1 cellular context compared by ENCODE assay signal in genomic region chr15:34583399-34584320, GRCh38.
TF ChIP-seq lines count a peak whose summit lies in the region.

Gene GOLGA8B (minus strand): TSS chr15:34583651. CDS start chr15:34535912, 47,739 bp downstream.

TF ChIP-seq in HepG2, 621 proteins besides CTCF, POLR2A, EP300 and RAD21 (continued from another document and continues in another):
- TF ChIP-seq, protein P1, sequence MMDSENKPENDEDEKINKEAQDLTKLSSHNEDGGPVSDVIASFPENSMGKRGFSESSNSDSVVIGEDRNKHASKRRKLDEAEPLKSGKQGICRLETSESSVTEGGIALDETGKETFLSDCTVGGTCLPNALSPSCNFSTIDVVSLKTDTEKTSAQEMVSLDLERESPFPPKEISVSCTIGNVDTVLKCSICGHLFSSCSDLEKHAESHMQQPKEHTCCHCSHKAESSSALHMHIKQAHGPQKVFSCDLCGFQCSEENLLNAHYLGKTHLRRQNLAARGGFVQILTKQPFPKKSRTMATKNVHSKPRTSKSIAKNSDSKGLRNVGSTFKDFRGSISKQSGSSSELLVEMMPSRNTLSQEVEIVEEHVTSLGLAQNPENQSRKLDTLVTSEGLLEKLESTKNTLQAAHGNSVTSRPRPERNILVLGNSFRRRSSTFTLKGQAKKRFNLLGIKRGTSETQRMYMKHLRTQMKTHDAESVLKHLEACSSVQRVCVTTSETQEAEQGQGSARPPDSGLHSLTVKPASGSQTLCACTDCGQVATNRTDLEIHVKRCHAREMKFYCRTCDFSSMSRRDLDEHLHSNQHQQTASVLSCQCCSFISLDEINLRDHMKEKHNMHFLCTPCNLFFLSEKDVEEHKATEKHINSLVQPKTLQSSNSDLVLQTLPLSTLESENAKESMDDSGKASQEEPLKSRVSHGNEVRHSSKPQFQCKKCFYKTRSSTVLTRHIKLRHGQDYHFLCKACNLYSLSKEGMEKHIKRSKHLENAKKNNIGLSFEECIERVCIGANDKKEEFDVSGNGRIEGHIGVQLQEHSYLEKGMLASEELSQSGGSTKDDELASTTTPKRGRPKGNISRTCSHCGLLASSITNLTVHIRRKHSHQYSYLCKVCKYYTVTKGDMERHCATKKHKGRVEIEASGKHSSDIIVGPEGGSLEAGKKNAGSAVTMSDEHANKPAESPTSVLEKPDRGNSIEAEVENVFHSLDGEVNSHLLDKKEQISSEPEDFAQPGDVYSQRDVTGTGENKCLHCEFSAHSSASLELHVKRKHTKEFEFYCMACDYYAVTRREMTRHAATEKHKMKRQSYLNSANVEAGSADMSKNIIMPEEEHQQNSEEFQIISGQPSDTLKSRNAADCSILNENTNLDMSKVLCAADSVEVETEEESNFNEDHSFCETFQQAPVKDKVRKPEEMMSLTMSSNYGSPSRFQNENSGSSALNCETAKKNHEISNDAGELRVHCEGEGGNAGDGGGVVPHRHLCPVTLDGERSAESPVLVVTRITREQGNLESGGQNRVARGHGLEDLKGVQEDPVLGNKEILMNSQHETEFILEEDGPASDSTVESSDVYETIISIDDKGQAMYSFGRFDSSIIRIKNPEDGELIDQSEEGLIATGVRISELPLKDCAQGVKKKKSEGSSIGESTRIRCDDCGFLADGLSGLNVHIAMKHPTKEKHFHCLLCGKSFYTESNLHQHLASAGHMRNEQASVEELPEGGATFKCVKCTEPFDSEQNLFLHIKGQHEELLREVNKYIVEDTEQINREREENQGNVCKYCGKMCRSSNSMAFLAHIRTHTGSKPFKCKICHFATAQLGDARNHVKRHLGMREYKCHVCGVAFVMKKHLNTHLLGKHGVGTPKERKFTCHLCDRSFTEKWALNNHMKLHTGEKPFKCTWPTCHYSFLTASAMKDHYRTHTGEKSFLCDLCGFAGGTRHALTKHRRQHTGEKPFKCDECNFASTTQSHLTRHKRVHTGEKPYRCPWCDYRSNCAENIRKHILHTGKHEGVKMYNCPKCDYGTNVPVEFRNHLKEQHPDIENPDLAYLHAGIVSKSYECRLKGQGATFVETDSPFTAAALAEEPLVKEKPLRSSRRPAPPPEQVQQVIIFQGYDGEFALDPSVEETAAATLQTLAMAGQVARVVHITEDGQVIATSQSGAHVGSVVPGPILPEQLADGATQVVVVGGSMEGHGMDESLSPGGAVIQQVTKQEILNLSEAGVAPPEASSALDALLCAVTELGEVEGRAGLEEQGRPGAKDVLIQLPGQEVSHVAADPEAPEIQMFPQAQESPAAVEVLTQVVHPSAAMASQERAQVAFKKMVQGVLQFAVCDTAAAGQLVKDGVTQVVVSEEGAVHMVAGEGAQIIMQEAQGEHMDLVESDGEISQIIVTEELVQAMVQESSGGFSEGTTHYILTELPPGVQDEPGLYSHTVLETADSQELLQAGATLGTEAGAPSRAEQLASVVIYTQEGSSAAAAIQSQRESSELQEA (CRISPR knock-in tag; IDR thresholded peaks at IDR 0.05; ENCODE audit: not compliant biosample characterization), result peak; percentile 70
- TF ChIP-seq ZNF552 (CRISPR knock-in tag; IDR thresholded peaks at IDR 0.05; ENCODE audit: borderline replicate concordance), result no peak; the same call in 1 of the 2 replicates
- TF ChIP-seq WIZ (CRISPR knock-in tag; IDR thresholded peaks at IDR 0.05), result no peak
- TF ChIP-seq EED (CRISPR knock-in tag; IDR thresholded peaks at IDR 0.05), result peak; percentile 25; the same call in 1 of the 2 replicates
- no peak for TF ChIP-seq MIER2 (CRISPR knock-in tag; IDR thresholded peaks at IDR 0.05)
- TF ChIP-seq ATF7 (IDR thresholded peaks at IDR 0.05), result no peak
- no peak for TF ChIP-seq ATF7 (CRISPR knock-in tag; IDR thresholded peaks at IDR 0.05)
- 0 out of 2 replicates have a peak, but pooled peaks have one; percentile 23 for TF ChIP-seq ZNF503 (CRISPR knock-in tag; IDR thresholded peaks at IDR 0.05)
- no peak for TF ChIP-seq ZNF616 (CRISPR knock-in tag; IDR thresholded peaks at IDR 0.05; ENCODE audit: low read depth)
- no peak for TF ChIP-seq ZNF230 (CRISPR knock-in tag; IDR thresholded peaks at IDR 0.05)
- TF ChIP-seq FOXK1 (CRISPR knock-in tag; IDR thresholded peaks at IDR 0.05; ENCODE audit: borderline replicate concordance, low read depth), result no peak
- TF ChIP-seq CAMTA2 (CRISPR knock-in tag; IDR thresholded peaks at IDR 0.05; ENCODE audit: borderline replicate concordance), result no peak
- TF ChIP-seq MBD4 (IDR thresholded peaks at IDR 0.05; ENCODE audit: borderline replicate concordance, low read length), result no peak
- no peak for TF ChIP-seq SKIL (CRISPR knock-in tag; IDR thresholded peaks at IDR 0.05; ENCODE audit: borderline replicate concordance)
- TF ChIP-seq SP5 (CRISPR knock-in tag; IDR thresholded peaks at IDR 0.05; ENCODE audit: borderline replicate concordance, low read depth), result no peak
- TF ChIP-seq CEBPB (IDR thresholded peaks at IDR 0.05; ENCODE audit: borderline replicate concordance, low read depth, low read length), result no peak
- TF ChIP-seq, protein P2, sequence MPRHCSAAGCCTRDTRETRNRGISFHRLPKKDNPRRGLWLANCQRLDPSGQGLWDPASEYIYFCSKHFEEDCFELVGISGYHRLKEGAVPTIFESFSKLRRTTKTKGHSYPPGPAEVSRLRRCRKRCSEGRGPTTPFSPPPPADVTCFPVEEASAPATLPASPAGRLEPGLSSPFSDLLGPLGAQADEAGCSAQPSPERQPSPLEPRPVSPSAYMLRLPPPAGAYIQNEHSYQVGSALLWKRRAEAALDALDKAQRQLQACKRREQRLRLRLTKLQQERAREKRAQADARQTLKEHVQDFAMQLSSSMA (CRISPR knock-in tag; IDR thresholded peaks at IDR 0.05), result no peak
- no peak for TF ChIP-seq ZNF775 (CRISPR knock-in tag; IDR thresholded peaks at IDR 0.05; ENCODE audit: borderline replicate concordance)
- TF ChIP-seq ZEB1 (IDR thresholded peaks at IDR 0.05; ENCODE audit: insufficient replicate concordance, low read depth), result no peak
- TF ChIP-seq, protein P3, sequence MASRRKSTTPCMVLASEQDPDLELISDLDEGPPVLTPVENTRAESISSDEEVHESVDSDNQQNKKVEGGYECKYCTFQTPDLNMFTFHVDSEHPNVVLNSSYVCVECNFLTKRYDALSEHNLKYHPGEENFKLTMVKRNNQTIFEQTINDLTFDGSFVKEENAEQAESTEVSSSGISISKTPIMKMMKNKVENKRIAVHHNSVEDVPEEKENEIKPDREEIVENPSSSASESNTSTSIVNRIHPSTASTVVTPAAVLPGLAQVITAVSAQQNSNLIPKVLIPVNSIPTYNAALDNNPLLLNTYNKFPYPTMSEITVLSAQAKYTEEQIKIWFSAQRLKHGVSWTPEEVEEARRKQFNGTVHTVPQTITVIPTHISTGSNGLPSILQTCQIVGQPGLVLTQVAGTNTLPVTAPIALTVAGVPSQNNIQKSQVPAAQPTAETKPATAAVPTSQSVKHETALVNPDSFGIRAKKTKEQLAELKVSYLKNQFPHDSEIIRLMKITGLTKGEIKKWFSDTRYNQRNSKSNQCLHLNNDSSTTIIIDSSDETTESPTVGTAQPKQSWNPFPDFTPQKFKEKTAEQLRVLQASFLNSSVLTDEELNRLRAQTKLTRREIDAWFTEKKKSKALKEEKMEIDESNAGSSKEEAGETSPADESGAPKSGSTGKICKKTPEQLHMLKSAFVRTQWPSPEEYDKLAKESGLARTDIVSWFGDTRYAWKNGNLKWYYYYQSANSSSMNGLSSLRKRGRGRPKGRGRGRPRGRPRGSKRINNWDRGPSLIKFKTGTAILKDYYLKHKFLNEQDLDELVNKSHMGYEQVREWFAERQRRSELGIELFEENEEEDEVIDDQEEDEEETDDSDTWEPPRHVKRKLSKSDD (CRISPR knock-in tag; IDR thresholded peaks at IDR 0.05; ENCODE audit: low read depth), result no peak
- TF ChIP-seq KLF6 (CRISPR knock-in tag; IDR thresholded peaks at IDR 0.05), result 0 out of 2 replicates have a peak, but pooled peaks have one; percentile 27
- TF ChIP-seq ZNF784 (CRISPR knock-in tag; IDR thresholded peaks at IDR 0.05; ENCODE audit: borderline replicate concordance), result no peak
- TF ChIP-seq MYNN (CRISPR knock-in tag; IDR thresholded peaks at IDR 0.05; ENCODE audit: low read depth), result 0 out of 2 replicates have a peak, but pooled peaks have one; percentile 2
- TF ChIP-seq HNRNPK (IDR thresholded peaks at IDR 0.05; ENCODE audit: low read depth, low read length, poor library complexity, severe bottlenecking), result no peak
- no peak for TF ChIP-seq ZNF780A (CRISPR knock-in tag; IDR thresholded peaks at IDR 0.05)
- no peak for TF ChIP-seq ZNF331 (CRISPR knock-in tag; IDR thresholded peaks at IDR 0.05)
- TF ChIP-seq ZNF580 (CRISPR knock-in tag; IDR thresholded peaks at IDR 0.05; ENCODE audit: borderline replicate concordance, low read depth), result no peak
- TF ChIP-seq ZGPAT (CRISPR knock-in tag; IDR thresholded peaks at IDR 0.05), result 0 out of 2 replicates have a peak, but pooled peaks have one; percentile 33
- TF ChIP-seq, protein P4, sequence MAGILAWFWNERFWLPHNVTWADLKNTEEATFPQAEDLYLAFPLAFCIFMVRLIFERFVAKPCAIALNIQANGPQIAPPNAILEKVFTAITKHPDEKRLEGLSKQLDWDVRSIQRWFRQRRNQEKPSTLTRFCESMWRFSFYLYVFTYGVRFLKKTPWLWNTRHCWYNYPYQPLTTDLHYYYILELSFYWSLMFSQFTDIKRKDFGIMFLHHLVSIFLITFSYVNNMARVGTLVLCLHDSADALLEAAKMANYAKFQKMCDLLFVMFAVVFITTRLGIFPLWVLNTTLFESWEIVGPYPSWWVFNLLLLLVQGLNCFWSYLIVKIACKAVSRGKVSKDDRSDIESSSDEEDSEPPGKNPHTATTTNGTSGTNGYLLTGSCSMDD (CRISPR knock-in tag; IDR thresholded peaks at IDR 0.05), result no peak
- TF ChIP-seq RFX3 (CRISPR knock-in tag; IDR thresholded peaks at IDR 0.05), result no peak
- TF ChIP-seq, protein P5, sequence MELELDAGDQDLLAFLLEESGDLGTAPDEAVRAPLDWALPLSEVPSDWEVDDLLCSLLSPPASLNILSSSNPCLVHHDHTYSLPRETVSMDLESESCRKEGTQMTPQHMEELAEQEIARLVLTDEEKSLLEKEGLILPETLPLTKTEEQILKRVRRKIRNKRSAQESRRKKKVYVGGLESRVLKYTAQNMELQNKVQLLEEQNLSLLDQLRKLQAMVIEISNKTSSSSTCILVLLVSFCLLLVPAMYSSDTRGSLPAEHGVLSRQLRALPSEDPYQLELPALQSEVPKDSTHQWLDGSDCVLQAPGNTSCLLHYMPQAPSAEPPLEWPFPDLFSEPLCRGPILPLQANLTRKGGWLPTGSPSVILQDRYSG (CRISPR knock-in tag; IDR thresholded peaks at IDR 0.05), result 0 out of 2 replicates have a peak, but pooled peaks have one; percentile 46
- no peak for TF ChIP-seq LRRFIP1 (CRISPR knock-in tag; conservative IDR thresholded peaks at IDR 0.05)
